In the genomic region with DNA sequence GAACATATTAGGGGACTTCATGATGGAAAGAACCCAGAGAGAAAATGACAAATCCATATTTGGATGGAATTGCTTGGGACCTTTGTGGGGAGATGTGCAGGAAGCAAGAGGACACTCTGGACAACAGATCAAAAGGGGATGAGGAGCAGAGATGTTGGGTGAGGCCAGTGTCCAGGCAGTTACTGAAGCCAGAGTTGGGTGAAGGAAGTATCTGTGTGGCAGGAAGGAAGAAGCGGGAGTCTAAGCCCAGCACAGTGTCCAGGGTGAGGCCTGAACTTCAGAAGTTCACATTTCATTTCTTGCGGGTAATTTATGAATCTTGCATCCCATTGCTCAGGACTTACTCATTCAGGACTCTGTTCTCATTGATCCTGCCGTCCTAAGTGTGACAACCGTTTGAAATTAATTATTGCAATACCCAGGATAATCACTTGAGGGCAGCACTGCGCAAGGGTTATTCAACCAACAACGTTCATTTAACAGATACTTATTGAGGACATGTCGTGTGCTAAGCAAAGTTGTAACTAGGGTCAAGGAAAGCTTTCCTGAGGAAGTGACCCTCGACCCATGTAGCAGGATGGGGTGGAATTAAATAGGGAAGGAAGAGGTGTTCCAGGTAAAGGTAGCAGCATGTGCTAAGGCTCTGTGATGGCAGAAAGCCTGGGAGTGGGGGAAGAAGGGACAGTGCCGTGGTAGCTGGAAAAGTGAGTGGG, we compare ENCODE assay signal across 9 cellular contexts.
A peak's percentile ranks its signal among the peaks of the same experiment; 100 is the strongest.
DNase-seq lines count a peak whose midpoint lies in the region; ATAC-seq and TF ChIP-seq lines count a peak whose summit lies in the region.
"Had no signal": no experiment of that assay in that cellular context is flagged by ENCODE, and none has a peak within 500 bp of the region (broad histone marks: within the 10 kb centered on the region; RNA-seq: fewer than 3 reads in every experiment).

No MANE protein-coding gene starts in this region.

- H3K27me3 ChIP-seq in PC-3 (ENCODE audit: low read length) = no peaks in the 10 kb centered on the region
- H3K27me3 ChIP-seq in prostate gland (replicated peaks; ENCODE audit: insufficient read depth) = no peaks in the 10 kb centered on the region

- no peak for TF ChIP-seq POLR2A in prostate gland (IDR thresholded peaks at IDR 0.05)

- H3K4me3 ChIP-seq in PC-3 (ENCODE audit: low read length) (peak overlapping the region; percentile 53), fibroblast of the aortic adventitia (ENCODE audit: low read depth, low read length) (no peak overlapping the region), prostate gland (no peak overlapping the region)
- H3K4me3 ChIP-seq: skin epidermis had no signal

- H3K9ac ChIP-seq in PC-3 (ENCODE audit: low read length) = no peak overlapping the region; the same call in 1 of the 2 replicates

- H3K4me1 ChIP-seq in PC-3 (ENCODE audit: insufficient read depth, low read length) = peaks cover 9% of the 10 kb centered on the region; the same call in 1 of the 2 replicates
- no peaks in the 10 kb centered on the region for H3K4me1 ChIP-seq in prostate gland (replicated peaks)

- no peaks in the 10 kb centered on the region for H3F3A ChIP-seq in PC-3 (ENCODE audit: low read length, unreplicated experiment)

- peak overlapping the region; percentile 77 for H3K4me2 ChIP-seq in PC-3 (ENCODE audit: low read length)

- H3K79me2 ChIP-seq in PC-3 (ENCODE audit: low read length) = no peaks in the 10 kb centered on the region

- CTCF ChIA-PET in PC-3 (lab: Charles Lee) = interaction anchor here (0.6 to 1.0 kb wide), 3 partner anchors 72 to 168 kb away, joined by 3 read pairs; no protein-coding TSS in a partner anchor

- no peaks in the 10 kb centered on the region for H4K20me1 ChIP-seq in PC-3 (ENCODE audit: low read length)

- no peak overlapping the region for H3K27ac ChIP-seq in PC-3 (ENCODE audit: low read length)
- H3K27ac ChIP-seq in prostate gland = no peak overlapping the region
- H3K27ac ChIP-seq: skin epidermis had no signal

- no peaks in the 10 kb centered on the region for H3K9me2 ChIP-seq in PC-3 (replicated peaks; ENCODE audit: low read length)

- ATAC-seq in HG03342 (IDR thresholded peaks at IDR 0.05; ENCODE audit: unreplicated experiment) (peak; percentile 46), PC-3 (peak; percentile 62)

- POLR2A ChIA-PET in PC-3 (lab: Charles Lee; ENCODE audit: unreplicated experiment) = no interaction called here

- BruUV-seq in PC-3 (replicated peaks; lab: Mats Ljungman, UMichigan) = no TSS peak

- H3K36me3 ChIP-seq in PC-3 (ENCODE audit: low read depth, low read length) (no peaks in the 10 kb centered on the region), prostate gland (no peaks in the 10 kb centered on the region)

- DNase-seq in NCI-H2196 (lab: John Stamatoyannopoulos, UW; ENCODE audit: unreplicated experiment) (peak; percentile 44), NCI-H2196 treated with DMSO at 0.1 percent for 48 hours (lab: John Stamatoyannopoulos, UW; ENCODE audit: unreplicated experiment) (no peak), PC-3 (peak; percentile 97), fibroblast of the aortic adventitia (ENCODE audit: low read depth) (peak; percentile 60), prostate gland (ENCODE audit: low spot score) (peak; percentile 37), posterior vena cava (ENCODE audit: low spot score) (no peak)
- peak; percentile 37 for DNase-seq in activated T-cell treated with anti-CD3 and anti-CD28 coated beads, Interleukin-2, amount 50 U/mL, for 1 hour

- intact Hi-C loops in PC-3 (cut with micrococcal nuclease) = loop anchor here (1.0 to 2.0 kb wide), 5 partner anchors 62 to 292 kb away; no protein-coding TSS in a partner anchor
- intact Hi-C loops in prostate gland (cut with DNase I) = loop anchor here (5.0 kb wide), 1 partner anchor 165 kb away; no protein-coding TSS in a partner anchor
- intact Hi-C loops in posterior vena cava (cut with DNase I) = loop anchor here in 1 of 2 donors (10.0 kb wide), 1 partner anchor 148 kb away; no protein-coding TSS in a partner anchor

- H3K9me3 ChIP-seq in PC-3 (ENCODE audit: low read length) = no peaks in the 10 kb centered on the region
- H3K9me3 ChIP-seq in prostate gland = no peaks in the 10 kb centered on the region

- peak; percentile 89 for TF ChIP-seq CTCF in PC-3 (conservative IDR thresholded peaks at IDR 0.05; ENCODE audit: low read depth, low read length)
- peak; percentile 68 for TF ChIP-seq CTCF in fibroblast of the aortic adventitia (IDR thresholded peaks at IDR 0.05; ENCODE audit: insufficient read depth, low read length)
- peak; percentile 17 to 72 (median 66) for TF ChIP-seq CTCF in prostate gland (IDR thresholded peaks at IDR 0.05)

- peak overlapping the region; percentile 80 for H2AFZ ChIP-seq in PC-3 (ENCODE audit: low read length)

- 25% methylated on average over 9 of the region's 9 CpGs for WGBS in prostate gland

Comparison
In these comparisons a context has a peak if more than half of its experiments do, and no peak if none do; other contexts are left out.
1. DNase-seq: peak in NCI-H2196 (single experiment), PC-3 (single experiment), activated T-cell treated with anti-CD3 and anti-CD28 coated beads, Interleukin-2, amount 50 U/mL, for 1 hour (single experiment), fibroblast of the aortic adventitia (single experiment) and prostate gland (single experiment); none in NCI-H2196 treated with DMSO at 0.1 percent for 48 hours (single experiment) and posterior vena cava (single experiment).
2. Peak in every context shown above with its lines, with median percentiles within 50 percentile points of each other: CTCF ChIP-seq.